Comparison of ENCODE assay signal across 1 cellular context in genomic region chr3:115092220-115092791, GRCh38.
TF ChIP-seq lines count a peak whose summit lies in the region.

No MANE protein-coding gene starts in this region.

TF ChIP-seq in GM23338, 12 proteins besides CTCF, POLR2A, EP300 and RAD21 (continued from another document):
- TF ChIP-seq ZNF462 (CRISPR knock-in tag; IDR thresholded peaks at IDR 0.05) = no peak
- TF ChIP-seq CREB1 (CRISPR knock-in tag; IDR thresholded peaks at IDR 0.05; ENCODE audit: low read depth) = no peak
- TF ChIP-seq ETS1 (IDR thresholded peaks at IDR 0.05) = no peak
